ENCODE assay signal across 1 cellular context in genomic region chr1:2289607-2290006, GRCh38.
TF ChIP-seq lines count a peak whose summit lies in the region.

No MANE protein-coding gene starts in this region.

TF ChIP-seq in endothelial cell of umbilical vein, 7 proteins besides CTCF, POLR2A, EP300 and RAD21:
- TF ChIP-seq GATA2 (IDR thresholded peaks at IDR 0.05; ENCODE audit: insufficient read depth, insufficient read length, low read depth, low read length): no peak
- TF ChIP-seq EZH2 (IDR thresholded peaks at IDR 0.05; ENCODE audit: borderline replicate concordance, low read depth, low read length, severe bottlenecking): no peak
- no peak for TF ChIP-seq MAX (IDR thresholded peaks at IDR 0.05; ENCODE audit: insufficient read depth, insufficient read length)
- no peak for TF ChIP-seq MYC (IDR thresholded peaks at IDR 0.05; ENCODE audit: low read depth, low read length)
- TF ChIP-seq JUN (IDR thresholded peaks at IDR 0.05; ENCODE audit: borderline replicate concordance, insufficient read depth, insufficient read length, low read depth): no peak
- TF ChIP-seq FOS (IDR thresholded peaks at IDR 0.05; ENCODE audit: borderline replicate concordance, insufficient read depth, low read length): no peak
- no peak for TF ChIP-seq POLR2AphosphoS5 (IDR thresholded peaks at IDR 0.05; ENCODE audit: insufficient read depth, low read depth, low read length)
